In the genomic region with DNA sequence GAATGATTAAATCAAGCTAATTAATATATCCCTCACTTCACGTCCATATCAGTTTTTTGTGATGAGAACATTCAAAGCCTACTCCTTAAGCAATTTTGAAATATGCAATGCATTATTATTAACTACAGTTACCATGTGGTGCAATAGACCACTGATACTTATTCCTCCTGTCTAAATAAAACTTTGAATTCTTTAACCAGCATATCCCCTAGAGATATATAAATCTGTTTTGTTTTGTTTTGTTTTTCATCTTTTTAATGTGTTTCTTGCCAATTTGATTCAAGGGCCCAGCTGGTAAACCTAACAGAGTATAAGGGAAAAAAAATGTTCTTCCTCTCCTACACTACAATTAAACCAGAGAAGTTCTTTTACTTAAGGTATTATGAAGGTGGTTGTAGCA, we compare ENCODE assay signal across 17 cellular contexts.
DNase-seq lines count a peak whose midpoint lies in the region; ATAC-seq and TF ChIP-seq lines count a peak whose summit lies in the region.
"Had no signal": no experiment of that assay in that cellular context is flagged by ENCODE, and none has a peak within 500 bp of the region (broad histone marks: within the 10 kb centered on the region; RNA-seq: fewer than 3 reads in every experiment).

No MANE protein-coding gene starts in this region.

- DNase-seq in EH (ENCODE audit: low read depth): peak; percentile 50
- peak; percentile 38 for DNase-seq in amniotic epithelial cell (ENCODE audit: low read depth)
- DNase-seq in fibroblast of the aortic adventitia (ENCODE audit: low read depth): peak; percentile 45
- no peak for DNase-seq in sciatic nerve (ENCODE audit: low spot score)
- no peak for DNase-seq in mammary epithelial cell
- DNase-seq: Calu3; CD4-positive, alpha-beta T cell; GOT3; KBM-7; NCI-H1092 treated with DMSO at 0.1 percent for 48 hours; NCI-H1694 treated with DMSO at 0.1 percent for 48 hours; NCI-H510A; NCI-H82; SHP77 treated with DMSO at 0.1 percent for 48 hours had no signal

- CTCF ChIA-PET in mammary epithelial cell (lab: Charles Lee; ENCODE audit: low non-redundant PET): no interaction called here

- TF ChIP-seq CTCF in fibroblast of the aortic adventitia (IDR thresholded peaks at IDR 0.05; ENCODE audit: insufficient read depth, low read length): no peak
- no peak for TF ChIP-seq CTCF in mammary epithelial cell (conservative IDR thresholded peaks at IDR 0.05 in 1 of 2, IDR thresholded peaks at IDR 0.05 in 1 of 2; ENCODE audit: extremely low read depth in 1 of 2, insufficient read depth in 1 of 2, low read depth in 1 of 2, low read length in 2 of 2)

- 92% methylated on average over 1 of the region's 1 CpG for whole genome bisulfite sequencing in mammary epithelial cell (ENCODE audit: low coverage, missing lambda C conversion rate)

- H3K4me2 ChIP-seq in mammary epithelial cell (ENCODE audit: insufficient read depth, low read depth, low read length): no peak overlapping the region
- H3K4me2 ChIP-seq: A549 had no signal

- no TSS peak for BruUV-seq in mammary epithelial cell (replicated peaks; lab: Mats Ljungman, UMichigan)

- in situ Hi-C loops in mammary epithelial cell (cut with MboI; ENCODE audit: low sequenced_read_pairs in 2 of 2): no loop called here

- peaks cover 4% of the 10 kb centered on the region for H3K4me1 ChIP-seq in mammary epithelial cell (ENCODE audit: insufficient read depth, low read length)
- H3K4me1 ChIP-seq: A549 had no signal

- H3K36me3 ChIP-seq in mammary epithelial cell (ENCODE audit: insufficient read depth, low read length): no peaks in the 10 kb centered on the region

- H3K9ac ChIP-seq in mammary epithelial cell (ENCODE audit: insufficient read depth, low read length): no peak overlapping the region

- dilution Hi-C loops in mammary epithelial cell (cut with HindIII; ENCODE audit: low sequenced_read_pairs): no loop called here

- no peak overlapping the region for H2AFZ ChIP-seq in mammary epithelial cell (ENCODE audit: low read depth, low read length)

- no peaks in the 10 kb centered on the region for H3K79me2 ChIP-seq in mammary epithelial cell (ENCODE audit: insufficient read depth, low read length)

- H3K4me3 ChIP-seq in fibroblast of the aortic adventitia (ENCODE audit: low read depth, low read length) (no peak overlapping the region), mammary epithelial cell (replicated peaks in 1 of 3; ENCODE audit: insufficient read depth in 1 of 3, low read depth in 2 of 3, low read length in 3 of 3) (no peak overlapping the region)
- H3K4me3 ChIP-seq: A549 had no signal

- no peak overlapping the region for H3K27ac ChIP-seq in mammary epithelial cell (ENCODE audit: insufficient read depth, low read depth, low read length)
- H3K27ac ChIP-seq: A549 had no signal

- peak; percentile 81 for ATAC-seq in sciatic nerve
- ATAC-seq in HG03139 (IDR thresholded peaks at IDR 0.05; ENCODE audit: unreplicated experiment): no peak
- no peak for ATAC-seq in GM21528 (IDR thresholded peaks at IDR 0.05; ENCODE audit: low FRiP score, unreplicated experiment)
- ATAC-seq: A549 had no signal

- no peaks in the 10 kb centered on the region for H4K20me1 ChIP-seq in mammary epithelial cell (ENCODE audit: insufficient read depth, low read length)

- no peaks in the 10 kb centered on the region for H3K9me3 ChIP-seq in mammary epithelial cell (replicated peaks; ENCODE audit: insufficient read depth, low read length)
- H3K9me3 ChIP-seq: A549 had no signal

- H3K27me3 ChIP-seq in mammary epithelial cell (ENCODE audit: insufficient read depth, low read length): no peaks in the 10 kb centered on the region

- intact Hi-C loops in sciatic nerve (cut with DNase I): no loop called here
- intact Hi-C loops in mammary epithelial cell (cut with micrococcal nuclease): no loop called here

Comparison
In these comparisons a context has a peak if more than half of its experiments do, and no peak if none do; other contexts are left out.
1. DNase-seq: peak in EH (single experiment), amniotic epithelial cell (single experiment) and fibroblast of the aortic adventitia (single experiment); none in sciatic nerve (single experiment) and mammary epithelial cell (single experiment).